In the genomic region with DNA sequence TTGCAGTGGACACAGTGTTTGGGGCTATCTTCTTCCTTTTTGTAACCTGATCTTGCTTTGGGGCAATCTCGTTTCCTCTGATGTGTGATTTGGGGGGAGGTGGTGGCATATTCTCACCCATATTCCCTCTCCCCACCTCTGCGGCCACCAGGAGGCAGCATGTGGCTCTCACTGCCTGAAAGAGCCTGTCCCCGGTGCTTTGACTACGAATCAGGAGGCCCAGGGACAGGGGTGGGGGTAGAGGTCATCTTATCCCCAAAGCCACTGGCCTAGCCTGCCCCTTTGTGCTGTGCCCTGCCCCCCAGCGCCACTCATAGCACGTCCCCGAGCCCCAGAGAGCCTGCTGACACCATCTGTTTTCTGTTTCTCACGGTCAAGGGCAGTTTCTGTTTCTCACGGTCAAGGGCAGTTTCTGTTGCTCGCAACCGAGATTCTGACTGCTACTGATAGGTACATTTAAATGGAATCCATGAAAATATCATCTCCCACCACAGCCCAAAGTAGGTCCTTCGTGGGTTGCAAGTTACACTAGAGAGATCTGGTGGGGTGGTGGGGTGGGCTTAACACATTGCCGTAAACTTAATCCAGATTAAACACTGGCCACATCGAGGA, we compare ENCODE assay signal across 1 cellular context.
TF ChIP-seq lines count a peak whose summit lies in the region.

No MANE protein-coding gene starts in this region.

TF ChIP-seq in HepG2, 621 proteins besides CTCF, POLR2A, EP300 and RAD21 (continued from another document and continues in another):
- TF ChIP-seq ZKSCAN8 (CRISPR knock-in tag; IDR thresholded peaks at IDR 0.05; ENCODE audit: borderline replicate concordance) (0 out of 2 replicates have a peak, but pooled peaks have one; percentile 34), MAFK (conservative IDR thresholded peaks at IDR 0.05 in 1 of 2, IDR thresholded peaks at IDR 0.05 in 1 of 2; ENCODE audit: low read length in 2 of 2) (0 out of 4 replicates have a peak, but pooled peaks of 1 of the 2 experiments have one; percentile 9), HDAC1 (CRISPR knock-in tag; IDR thresholded peaks at IDR 0.05) (peak; percentile 68; the same call in 1 of the 2 replicates), ZNF7 (CRISPR knock-in tag; IDR thresholded peaks at IDR 0.05) (no peak), ZSCAN29 (CRISPR knock-in tag; conservative IDR thresholded peaks at IDR 0.05) (peak; percentile 81), MLXIP (CRISPR knock-in tag; IDR thresholded peaks at IDR 0.05; ENCODE audit: borderline replicate concordance) (no peak), HDAC6 (IDR thresholded peaks at IDR 0.05; ENCODE audit: low read depth, low read length) (no peak), PAXIP1 (CRISPR knock-in tag; conservative IDR thresholded peaks at IDR 0.05) (peak; percentile 79), SPEN (CRISPR knock-in tag; IDR thresholded peaks at IDR 0.05; ENCODE audit: low read depth) (no peak), ETV6 (CRISPR knock-in tag; conservative IDR thresholded peaks at IDR 0.05) (no peak), GATAD2A (CRISPR knock-in tag; IDR thresholded peaks at IDR 0.05) (peak; percentile 60), ZNF329 (CRISPR knock-in tag; IDR thresholded peaks at IDR 0.05; ENCODE audit: low read depth) (0 out of 2 replicates have a peak, but pooled peaks have one; percentile 30), ZNF569 (CRISPR knock-in tag; IDR thresholded peaks at IDR 0.05; ENCODE audit: borderline replicate concordance) (no peak), FLYWCH1 (CRISPR knock-in tag; IDR thresholded peaks at IDR 0.05) (no peak), NFATC3 (CRISPR knock-in tag; IDR thresholded peaks at IDR 0.05) (no peak), ZNF550 (CRISPR knock-in tag; IDR thresholded peaks at IDR 0.05; ENCODE audit: borderline replicate concordance) (no peak), ZNF891 (CRISPR knock-in tag; IDR thresholded peaks at IDR 0.05) (peak; percentile 38), NAIF1 (CRISPR knock-in tag; IDR thresholded peaks at IDR 0.05; ENCODE audit: borderline replicate concordance) (no peak), IKZF4 (CRISPR knock-in tag; IDR thresholded peaks at IDR 0.05; ENCODE audit: borderline replicate concordance, low read depth, not compliant biosample characterization) (no peak), RXRB (CRISPR knock-in tag; IDR thresholded peaks at IDR 0.05; ENCODE audit: borderline replicate concordance) (peak; percentile 59; the same call in 1 of the 2 replicates), SOX13 (IDR thresholded peaks at IDR 0.05) (no peak), SOX13 (CRISPR knock-in tag; conservative IDR thresholded peaks at IDR 0.05 in 1 of 2, IDR thresholded peaks at IDR 0.05 in 1 of 2) (peak in 1 of 2 experiments; percentile 19; a peak in 1 of 4 replicates), TSC22D2 (CRISPR knock-in tag; IDR thresholded peaks at IDR 0.05; ENCODE audit: borderline replicate concordance) (0 out of 2 replicates have a peak, but pooled peaks have one; percentile 36), ELF4 (CRISPR knock-in tag; IDR thresholded peaks at IDR 0.05; ENCODE audit: borderline replicate concordance) (0 out of 2 replicates have a peak, but pooled peaks have one; percentile 60), HNF4A (CRISPR knock-in tag; IDR thresholded peaks at IDR 0.05) (peak; percentile 55; the same call in 1 of the 2 replicates), ETV5 (CRISPR knock-in tag; IDR thresholded peaks at IDR 0.05; ENCODE audit: borderline replicate concordance) (0 out of 2 replicates have a peak, but pooled peaks have one; percentile 20), NR2F6 (IDR thresholded peaks at IDR 0.05) (peak; percentile 90), NR2F6 (CRISPR knock-in tag; IDR thresholded peaks at IDR 0.05) (peak; percentile 91), ZNF788 (CRISPR knock-in tag; IDR thresholded peaks at IDR 0.05; ENCODE audit: borderline replicate concordance) (peak; percentile 88), ZNF3 (CRISPR knock-in tag; IDR thresholded peaks at IDR 0.05) (no peak)
- TF ChIP-seq, protein P1, sequence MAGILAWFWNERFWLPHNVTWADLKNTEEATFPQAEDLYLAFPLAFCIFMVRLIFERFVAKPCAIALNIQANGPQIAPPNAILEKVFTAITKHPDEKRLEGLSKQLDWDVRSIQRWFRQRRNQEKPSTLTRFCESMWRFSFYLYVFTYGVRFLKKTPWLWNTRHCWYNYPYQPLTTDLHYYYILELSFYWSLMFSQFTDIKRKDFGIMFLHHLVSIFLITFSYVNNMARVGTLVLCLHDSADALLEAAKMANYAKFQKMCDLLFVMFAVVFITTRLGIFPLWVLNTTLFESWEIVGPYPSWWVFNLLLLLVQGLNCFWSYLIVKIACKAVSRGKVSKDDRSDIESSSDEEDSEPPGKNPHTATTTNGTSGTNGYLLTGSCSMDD (CRISPR knock-in tag; IDR thresholded peaks at IDR 0.05), result no peak
- TF ChIP-seq, protein P2, sequence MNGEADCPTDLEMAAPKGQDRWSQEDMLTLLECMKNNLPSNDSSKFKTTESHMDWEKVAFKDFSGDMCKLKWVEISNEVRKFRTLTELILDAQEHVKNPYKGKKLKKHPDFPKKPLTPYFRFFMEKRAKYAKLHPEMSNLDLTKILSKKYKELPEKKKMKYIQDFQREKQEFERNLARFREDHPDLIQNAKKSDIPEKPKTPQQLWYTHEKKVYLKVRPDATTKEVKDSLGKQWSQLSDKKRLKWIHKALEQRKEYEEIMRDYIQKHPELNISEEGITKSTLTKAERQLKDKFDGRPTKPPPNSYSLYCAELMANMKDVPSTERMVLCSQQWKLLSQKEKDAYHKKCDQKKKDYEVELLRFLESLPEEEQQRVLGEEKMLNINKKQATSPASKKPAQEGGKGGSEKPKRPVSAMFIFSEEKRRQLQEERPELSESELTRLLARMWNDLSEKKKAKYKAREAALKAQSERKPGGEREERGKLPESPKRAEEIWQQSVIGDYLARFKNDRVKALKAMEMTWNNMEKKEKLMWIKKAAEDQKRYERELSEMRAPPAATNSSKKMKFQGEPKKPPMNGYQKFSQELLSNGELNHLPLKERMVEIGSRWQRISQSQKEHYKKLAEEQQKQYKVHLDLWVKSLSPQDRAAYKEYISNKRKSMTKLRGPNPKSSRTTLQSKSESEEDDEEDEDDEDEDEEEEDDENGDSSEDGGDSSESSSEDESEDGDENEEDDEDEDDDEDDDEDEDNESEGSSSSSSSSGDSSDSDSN (CRISPR knock-in tag; IDR thresholded peaks at IDR 0.05), result peak; percentile 53; the same call in 1 of the 2 replicates
- TF ChIP-seq, protein P3, sequence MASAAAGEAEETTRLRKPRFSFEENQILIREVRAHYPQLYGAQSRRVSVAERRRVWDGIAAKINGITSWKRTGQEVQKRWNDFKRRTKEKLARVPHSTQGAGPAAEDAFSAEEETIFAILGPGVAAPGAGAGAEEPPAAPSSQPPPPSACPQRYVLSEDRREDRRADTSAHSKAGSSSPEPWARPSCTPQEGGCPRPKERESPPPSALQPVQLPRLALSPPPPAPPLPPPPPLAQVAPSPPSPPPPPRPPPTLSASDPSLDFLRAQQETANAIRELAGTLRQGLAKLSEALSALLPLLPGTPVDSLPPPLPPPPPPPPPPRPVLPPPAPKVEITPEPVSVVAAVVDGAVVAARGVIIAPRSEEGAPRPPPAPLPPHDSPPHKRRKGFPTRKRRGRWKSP (CRISPR knock-in tag; IDR thresholded peaks at IDR 0.05), result 0 out of 2 replicates have a peak, but pooled peaks have one; percentile 39
- TF ChIP-seq, protein P4, sequence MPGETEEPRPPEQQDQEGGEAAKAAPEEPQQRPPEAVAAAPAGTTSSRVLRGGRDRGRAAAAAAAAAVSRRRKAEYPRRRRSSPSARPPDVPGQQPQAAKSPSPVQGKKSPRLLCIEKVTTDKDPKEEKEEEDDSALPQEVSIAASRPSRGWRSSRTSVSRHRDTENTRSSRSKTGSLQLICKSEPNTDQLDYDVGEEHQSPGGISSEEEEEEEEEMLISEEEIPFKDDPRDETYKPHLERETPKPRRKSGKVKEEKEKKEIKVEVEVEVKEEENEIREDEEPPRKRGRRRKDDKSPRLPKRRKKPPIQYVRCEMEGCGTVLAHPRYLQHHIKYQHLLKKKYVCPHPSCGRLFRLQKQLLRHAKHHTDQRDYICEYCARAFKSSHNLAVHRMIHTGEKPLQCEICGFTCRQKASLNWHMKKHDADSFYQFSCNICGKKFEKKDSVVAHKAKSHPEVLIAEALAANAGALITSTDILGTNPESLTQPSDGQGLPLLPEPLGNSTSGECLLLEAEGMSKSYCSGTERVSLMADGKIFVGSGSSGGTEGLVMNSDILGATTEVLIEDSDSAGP (CRISPR knock-in tag; IDR thresholded peaks at IDR 0.05; ENCODE audit: borderline replicate concordance), result peak; percentile 58; the same call in 1 of the 2 replicates
- TF ChIP-seq, protein P5, sequence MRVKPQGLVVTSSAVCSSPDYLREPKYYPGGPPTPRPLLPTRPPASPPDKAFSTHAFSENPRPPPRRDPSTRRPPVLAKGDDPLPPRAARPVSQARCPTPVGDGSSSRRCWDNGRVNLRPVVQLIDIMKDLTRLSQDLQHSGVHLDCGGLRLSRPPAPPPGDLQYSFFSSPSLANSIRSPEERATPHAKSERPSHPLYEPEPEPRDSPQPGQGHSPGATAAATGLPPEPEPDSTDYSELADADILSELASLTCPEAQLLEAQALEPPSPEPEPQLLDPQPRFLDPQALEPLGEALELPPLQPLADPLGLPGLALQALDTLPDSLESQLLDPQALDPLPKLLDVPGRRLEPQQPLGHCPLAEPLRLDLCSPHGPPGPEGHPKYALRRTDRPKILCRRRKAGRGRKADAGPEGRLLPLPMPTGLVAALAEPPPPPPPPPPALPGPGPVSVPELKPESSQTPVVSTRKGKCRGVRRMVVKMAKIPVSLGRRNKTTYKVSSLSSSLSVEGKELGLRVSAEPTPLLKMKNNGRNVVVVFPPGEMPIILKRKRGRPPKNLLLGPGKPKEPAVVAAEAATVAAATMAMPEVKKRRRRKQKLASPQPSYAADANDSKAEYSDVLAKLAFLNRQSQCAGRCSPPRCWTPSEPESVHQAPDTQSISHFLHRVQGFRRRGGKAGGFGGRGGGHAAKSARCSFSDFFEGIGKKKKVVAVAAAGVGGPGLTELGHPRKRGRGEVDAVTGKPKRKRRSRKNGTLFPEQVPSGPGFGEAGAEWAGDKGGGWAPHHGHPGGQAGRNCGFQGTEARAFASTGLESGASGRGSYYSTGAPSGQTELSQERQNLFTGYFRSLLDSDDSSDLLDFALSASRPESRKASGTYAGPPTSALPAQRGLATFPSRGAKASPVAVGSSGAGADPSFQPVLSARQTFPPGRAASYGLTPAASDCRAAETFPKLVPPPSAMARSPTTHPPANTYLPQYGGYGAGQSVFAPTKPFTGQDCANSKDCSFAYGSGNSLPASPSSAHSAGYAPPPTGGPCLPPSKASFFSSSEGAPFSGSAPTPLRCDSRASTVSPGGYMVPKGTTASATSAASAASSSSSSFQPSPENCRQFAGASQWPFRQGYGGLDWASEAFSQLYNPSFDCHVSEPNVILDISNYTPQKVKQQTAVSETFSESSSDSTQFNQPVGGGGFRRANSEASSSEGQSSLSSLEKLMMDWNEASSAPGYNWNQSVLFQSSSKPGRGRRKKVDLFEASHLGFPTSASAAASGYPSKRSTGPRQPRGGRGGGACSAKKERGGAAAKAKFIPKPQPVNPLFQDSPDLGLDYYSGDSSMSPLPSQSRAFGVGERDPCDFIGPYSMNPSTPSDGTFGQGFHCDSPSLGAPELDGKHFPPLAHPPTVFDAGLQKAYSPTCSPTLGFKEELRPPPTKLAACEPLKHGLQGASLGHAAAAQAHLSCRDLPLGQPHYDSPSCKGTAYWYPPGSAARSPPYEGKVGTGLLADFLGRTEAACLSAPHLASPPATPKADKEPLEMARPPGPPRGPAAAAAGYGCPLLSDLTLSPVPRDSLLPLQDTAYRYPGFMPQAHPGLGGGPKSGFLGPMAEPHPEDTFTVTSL (CRISPR knock-in tag; IDR thresholded peaks at IDR 0.05; ENCODE audit: borderline replicate concordance), result peak; percentile 32; the same call in 1 of the 2 replicates
- TF ChIP-seq, protein P6, sequence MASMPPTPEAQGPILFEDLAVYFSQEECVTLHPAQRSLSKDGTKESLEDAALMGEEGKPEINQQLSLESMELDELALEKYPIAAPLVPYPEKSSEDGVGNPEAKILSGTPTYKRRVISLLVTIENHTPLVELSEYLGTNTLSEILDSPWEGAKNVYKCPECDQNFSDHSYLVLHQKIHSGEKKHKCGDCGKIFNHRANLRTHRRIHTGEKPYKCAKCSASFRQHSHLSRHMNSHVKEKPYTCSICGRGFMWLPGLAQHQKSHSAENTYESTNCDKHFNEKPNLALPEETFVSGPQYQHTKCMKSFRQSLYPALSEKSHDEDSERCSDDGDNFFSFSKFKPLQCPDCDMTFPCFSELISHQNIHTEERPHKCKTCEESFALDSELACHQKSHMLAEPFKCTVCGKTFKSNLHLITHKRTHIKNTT (CRISPR knock-in tag; IDR thresholded peaks at IDR 0.05), result no peak
